1 cellular context compared by ENCODE assay signal in genomic region chr7:100130608-100131453, GRCh38.
TF ChIP-seq lines count a peak whose summit lies in the region.

No MANE protein-coding gene starts in this region.

TF ChIP-seq in K562, 482 proteins besides CTCF, POLR2A, EP300 and RAD21 (continued from another document and continues in another):
- TF ChIP-seq ZNF609 (CRISPR knock-in tag; IDR thresholded peaks at IDR 0.05; ENCODE audit: borderline replicate concordance), result no peak
- TF ChIP-seq ZNF408 (CRISPR knock-in tag; IDR thresholded peaks at IDR 0.05; ENCODE audit: low read depth), result no peak
- TF ChIP-seq PCBP2 (IDR thresholded peaks at IDR 0.05; ENCODE audit: low read depth, low read length, poor library complexity, severe bottlenecking), result no peak
- TF ChIP-seq U2AF2 (optimal IDR thresholded peaks at IDR 0.05; ENCODE audit: low read depth, low read length), result no peak
- TF ChIP-seq PTRF (tag; IDR thresholded peaks at IDR 0.05), result no peak
- TF ChIP-seq FOXA1 (IDR thresholded peaks at IDR 0.05; ENCODE audit: borderline replicate concordance), result no peak
- no peak for TF ChIP-seq ZBTB34 (CRISPR knock-in tag; IDR thresholded peaks at IDR 0.05)
- TF ChIP-seq ZNF134 (CRISPR knock-in tag; conservative IDR thresholded peaks at IDR 0.05), result no peak
- no peak for TF ChIP-seq PREB (CRISPR knock-in tag; IDR thresholded peaks at IDR 0.05)
- no peak for TF ChIP-seq ZNF507 (tag; conservative IDR thresholded peaks at IDR 0.05)
- TF ChIP-seq POLR2AphosphoS2 (IDR thresholded peaks at IDR 0.05; ENCODE audit: low read length), result no peak
- TF ChIP-seq JUND (IDR thresholded peaks at IDR 0.05; ENCODE audit: borderline replicate concordance, low read depth, low read length), result peak; percentile 45; the same call in 1 of the 2 replicates
- no peak for TF ChIP-seq JUND (tag; IDR thresholded peaks at IDR 0.05; ENCODE audit: borderline replicate concordance, low read depth, low read length)
- TF ChIP-seq SIX5 (IDR thresholded peaks at IDR 0.05; ENCODE audit: borderline replicate concordance in 1 of 2, insufficient read depth in 1 of 2, low read depth in 1 of 2, low read length in 2 of 2), result no peak
- no peak for TF ChIP-seq TRIM28 (IDR thresholded peaks at IDR 0.05)
- TF ChIP-seq POLR3G (IDR thresholded peaks at IDR 0.05; ENCODE audit: extremely low read depth, insufficient read length, insufficient replicate concordance), result no peak
- TF ChIP-seq PHF8 (IDR thresholded peaks at IDR 0.05; ENCODE audit: borderline replicate concordance, low read length), result no peak
- no peak for TF ChIP-seq MCM5 (IDR thresholded peaks at IDR 0.05; ENCODE audit: low read depth)
- TF ChIP-seq SMARCA5 (IDR thresholded peaks at IDR 0.05), result peak; percentile 81; the same call in 1 of the 2 replicates
- peak; percentile 14 for TF ChIP-seq RBM25 (IDR thresholded peaks at IDR 0.05; ENCODE audit: low read depth, low read length, severe bottlenecking)
- TF ChIP-seq, protein P1, sequence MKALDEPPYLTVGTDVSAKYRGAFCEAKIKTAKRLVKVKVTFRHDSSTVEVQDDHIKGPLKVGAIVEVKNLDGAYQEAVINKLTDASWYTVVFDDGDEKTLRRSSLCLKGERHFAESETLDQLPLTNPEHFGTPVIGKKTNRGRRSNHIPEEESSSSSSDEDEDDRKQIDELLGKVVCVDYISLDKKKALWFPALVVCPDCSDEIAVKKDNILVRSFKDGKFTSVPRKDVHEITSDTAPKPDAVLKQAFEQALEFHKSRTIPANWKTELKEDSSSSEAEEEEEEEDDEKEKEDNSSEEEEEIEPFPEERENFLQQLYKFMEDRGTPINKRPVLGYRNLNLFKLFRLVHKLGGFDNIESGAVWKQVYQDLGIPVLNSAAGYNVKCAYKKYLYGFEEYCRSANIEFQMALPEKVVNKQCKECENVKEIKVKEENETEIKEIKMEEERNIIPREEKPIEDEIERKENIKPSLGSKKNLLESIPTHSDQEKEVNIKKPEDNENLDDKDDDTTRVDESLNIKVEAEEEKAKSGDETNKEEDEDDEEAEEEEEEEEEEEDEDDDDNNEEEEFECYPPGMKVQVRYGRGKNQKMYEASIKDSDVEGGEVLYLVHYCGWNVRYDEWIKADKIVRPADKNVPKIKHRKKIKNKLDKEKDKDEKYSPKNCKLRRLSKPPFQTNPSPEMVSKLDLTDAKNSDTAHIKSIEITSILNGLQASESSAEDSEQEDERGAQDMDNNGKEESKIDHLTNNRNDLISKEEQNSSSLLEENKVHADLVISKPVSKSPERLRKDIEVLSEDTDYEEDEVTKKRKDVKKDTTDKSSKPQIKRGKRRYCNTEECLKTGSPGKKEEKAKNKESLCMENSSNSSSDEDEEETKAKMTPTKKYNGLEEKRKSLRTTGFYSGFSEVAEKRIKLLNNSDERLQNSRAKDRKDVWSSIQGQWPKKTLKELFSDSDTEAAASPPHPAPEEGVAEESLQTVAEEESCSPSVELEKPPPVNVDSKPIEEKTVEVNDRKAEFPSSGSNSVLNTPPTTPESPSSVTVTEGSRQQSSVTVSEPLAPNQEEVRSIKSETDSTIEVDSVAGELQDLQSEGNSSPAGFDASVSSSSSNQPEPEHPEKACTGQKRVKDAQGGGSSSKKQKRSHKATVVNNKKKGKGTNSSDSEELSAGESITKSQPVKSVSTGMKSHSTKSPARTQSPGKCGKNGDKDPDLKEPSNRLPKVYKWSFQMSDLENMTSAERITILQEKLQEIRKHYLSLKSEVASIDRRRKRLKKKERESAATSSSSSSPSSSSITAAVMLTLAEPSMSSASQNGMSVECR (CRISPR knock-in tag; IDR thresholded peaks at IDR 0.05), result no peak
- TF ChIP-seq ZNF280B (CRISPR knock-in tag; IDR thresholded peaks at IDR 0.05), result no peak
- TF ChIP-seq FOXA3 (CRISPR knock-in tag; conservative IDR thresholded peaks at IDR 0.05 in 1 of 2, IDR thresholded peaks at IDR 0.05 in 1 of 2), result no peak
- TF ChIP-seq SNAPC5 (CRISPR knock-in tag; IDR thresholded peaks at IDR 0.05), result no peak
- no peak for TF ChIP-seq HOXB6 (CRISPR knock-in tag; IDR thresholded peaks at IDR 0.05; ENCODE audit: borderline replicate concordance)
- no peak for TF ChIP-seq IRF2 (CRISPR knock-in tag; IDR thresholded peaks at IDR 0.05)
- TF ChIP-seq PHF21A (IDR thresholded peaks at IDR 0.05; ENCODE audit: borderline replicate concordance, low read depth), result no peak
- TF ChIP-seq GATAD2A (IDR thresholded peaks at IDR 0.05), result no peak
- no peak for TF ChIP-seq TGIF2 (CRISPR knock-in tag; IDR thresholded peaks at IDR 0.05)
- TF ChIP-seq, protein P2, sequence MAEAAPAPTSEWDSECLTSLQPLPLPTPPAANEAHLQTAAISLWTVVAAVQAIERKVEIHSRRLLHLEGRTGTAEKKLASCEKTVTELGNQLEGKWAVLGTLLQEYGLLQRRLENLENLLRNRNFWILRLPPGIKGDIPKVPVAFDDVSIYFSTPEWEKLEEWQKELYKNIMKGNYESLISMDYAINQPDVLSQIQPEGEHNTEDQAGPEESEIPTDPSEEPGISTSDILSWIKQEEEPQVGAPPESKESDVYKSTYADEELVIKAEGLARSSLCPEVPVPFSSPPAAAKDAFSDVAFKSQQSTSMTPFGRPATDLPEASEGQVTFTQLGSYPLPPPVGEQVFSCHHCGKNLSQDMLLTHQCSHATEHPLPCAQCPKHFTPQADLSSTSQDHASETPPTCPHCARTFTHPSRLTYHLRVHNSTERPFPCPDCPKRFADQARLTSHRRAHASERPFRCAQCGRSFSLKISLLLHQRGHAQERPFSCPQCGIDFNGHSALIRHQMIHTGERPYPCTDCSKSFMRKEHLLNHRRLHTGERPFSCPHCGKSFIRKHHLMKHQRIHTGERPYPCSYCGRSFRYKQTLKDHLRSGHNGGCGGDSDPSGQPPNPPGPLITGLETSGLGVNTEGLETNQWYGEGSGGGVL (CRISPR knock-in tag; IDR thresholded peaks at IDR 0.05), result no peak
- TF ChIP-seq HMG20B (CRISPR knock-in tag; IDR thresholded peaks at IDR 0.05), result no peak
- TF ChIP-seq, protein P3, sequence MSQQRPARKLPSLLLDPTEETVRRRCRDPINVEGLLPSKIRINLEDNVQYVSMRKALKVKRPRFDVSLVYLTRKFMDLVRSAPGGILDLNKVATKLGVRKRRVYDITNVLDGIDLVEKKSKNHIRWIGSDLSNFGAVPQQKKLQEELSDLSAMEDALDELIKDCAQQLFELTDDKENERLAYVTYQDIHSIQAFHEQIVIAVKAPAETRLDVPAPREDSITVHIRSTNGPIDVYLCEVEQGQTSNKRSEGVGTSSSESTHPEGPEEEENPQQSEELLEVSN (IDR thresholded peaks at IDR 0.05; ENCODE audit: borderline replicate concordance in 1 of 2, extremely low read depth in 1 of 2, insufficient read depth in 1 of 2, insufficient read length in 1 of 2, low read depth in 1 of 2, low read length in 1 of 2, poor library complexity in 1 of 2, severe bottlenecking in 1 of 2), result peak in 1 of 2 experiments; percentile 30
- no peak for TF ChIP-seq KLF13 (tag; IDR thresholded peaks at IDR 0.05; ENCODE audit: borderline replicate concordance, low read depth)
- no peak for TF ChIP-seq RNF219 (CRISPR knock-in tag; IDR thresholded peaks at IDR 0.05)
- no peak for TF ChIP-seq TCF15 (CRISPR knock-in tag; IDR thresholded peaks at IDR 0.05)
- TF ChIP-seq TSC22D4 (tag; IDR thresholded peaks at IDR 0.05), result no peak
- TF ChIP-seq, protein P4, sequence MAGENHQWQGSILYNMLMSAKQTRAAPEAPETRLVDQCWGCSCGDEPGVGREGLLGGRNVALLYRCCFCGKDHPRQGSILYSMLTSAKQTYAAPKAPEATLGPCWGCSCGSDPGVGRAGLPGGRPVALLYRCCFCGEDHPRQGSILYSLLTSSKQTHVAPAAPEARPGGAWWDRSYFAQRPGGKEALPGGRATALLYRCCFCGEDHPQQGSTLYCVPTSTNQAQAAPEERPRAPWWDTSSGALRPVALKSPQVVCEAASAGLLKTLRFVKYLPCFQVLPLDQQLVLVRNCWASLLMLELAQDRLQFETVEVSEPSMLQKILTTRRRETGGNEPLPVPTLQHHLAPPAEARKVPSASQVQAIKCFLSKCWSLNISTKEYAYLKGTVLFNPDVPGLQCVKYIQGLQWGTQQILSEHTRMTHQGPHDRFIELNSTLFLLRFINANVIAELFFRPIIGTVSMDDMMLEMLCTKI (IDR thresholded peaks at IDR 0.05; ENCODE audit: partially characterized antibody), result no peak
